14 cellular contexts compared by ENCODE assay signal in the genomic region with DNA sequence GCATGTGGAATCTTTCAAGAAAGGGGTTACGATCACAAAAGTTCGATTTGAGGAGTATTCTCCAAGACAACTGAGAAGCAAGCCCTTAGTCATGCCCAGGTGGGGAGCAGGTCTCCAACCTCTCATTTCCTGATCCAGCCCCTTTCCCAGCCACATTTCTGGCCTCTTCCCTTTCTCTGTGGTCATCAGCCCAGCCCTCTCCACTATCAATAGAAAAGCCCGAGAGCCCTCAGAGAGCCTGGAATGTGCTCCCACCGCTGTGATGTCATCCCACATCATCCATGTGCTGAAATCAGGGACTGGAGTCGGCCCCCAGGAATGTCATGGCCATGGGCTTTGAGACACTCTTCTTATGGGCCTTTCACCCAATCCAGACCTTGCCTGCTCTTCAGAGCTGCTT.
DNase-seq lines count a peak whose midpoint lies in the region; ATAC-seq and TF ChIP-seq lines count a peak whose summit lies in the region.
"Had no signal": no experiment of that assay in that cellular context is flagged by ENCODE, and none has a peak within 500 bp of the region (broad histone marks: within the 10 kb centered on the region; RNA-seq: fewer than 3 reads in every experiment).

No MANE protein-coding gene starts in this region.

- peaks cover 22 to 38% (median 25%) of the 10 kb centered on the region in 4 donors for H3K4me1 Mint-ChIP-seq in CD4-positive, CD25-positive, alpha-beta regulatory T cell
- peaks cover 44% of the 10 kb centered on the region for H3K4me1 Mint-ChIP-seq in central memory CD8-positive, alpha-beta T cell

- peaks cover 91% of the 10 kb centered on the region for H3K36me3 ChIP-seq in CD4-positive, CD25-positive, alpha-beta regulatory T cell (ENCODE audit: control insufficient read depth, insufficient read depth, low read length)
- H3K36me3 ChIP-seq: colonic mucosa, thoracic aorta had no signal

- H3K4me3 ChIP-seq in CD4-positive, CD25-positive, alpha-beta regulatory T cell (ENCODE audit: low read depth, low read length), result no peak overlapping the region
- H3K4me3 ChIP-seq: colonic mucosa, SJSA1, thoracic aorta had no signal

- no peaks in the 10 kb centered on the region for H3K27me3 ChIP-seq in CD4-positive, CD25-positive, alpha-beta regulatory T cell (ENCODE audit: control insufficient read depth, insufficient read depth, low read length)
- H3K27me3 ChIP-seq: colonic mucosa, SJSA1 had no signal

- no peak for ATAC-seq in CD4-positive, CD25-positive, alpha-beta regulatory T cell (ENCODE audit: low read depth in 2 of 2)
- ATAC-seq in central memory CD8-positive, alpha-beta T cell (replicated peaks; ENCODE audit: extremely low read depth, poor library complexity, severe bottlenecking), result no peak
- ATAC-seq in GM19328 (IDR thresholded peaks at IDR 0.05; ENCODE audit: unreplicated experiment), result no peak
- no peak for ATAC-seq in GM18517 (IDR thresholded peaks at IDR 0.05; ENCODE audit: unreplicated experiment)
- no peak for ATAC-seq in omental fat pad (ENCODE audit: low FRiP score)

- no peak for TF ChIP-seq CTCF in omental fat pad (IDR thresholded peaks at IDR 0.05)

- H3K36me3 Mint-ChIP-seq in CD4-positive, CD25-positive, alpha-beta regulatory T cell, result peaks cover 45% of the 10 kb centered on the region
- H3K36me3 Mint-ChIP-seq in central memory CD8-positive, alpha-beta T cell (ENCODE audit: insufficient read depth), result peaks cover 48% of the 10 kb centered on the region

- peak overlapping the region in 1 of 4 donors; percentile 59 for H3K4me3 Mint-ChIP-seq in CD4-positive, CD25-positive, alpha-beta regulatory T cell
- no peak overlapping the region for H3K4me3 Mint-ChIP-seq in central memory CD8-positive, alpha-beta T cell

- no peaks in the 10 kb centered on the region for H3K27me3 Mint-ChIP-seq in CD4-positive, CD25-positive, alpha-beta regulatory T cell
- H3K27me3 Mint-ChIP-seq in central memory CD8-positive, alpha-beta T cell, result no peaks in the 10 kb centered on the region

- H3K9me3 ChIP-seq in CD4-positive, CD25-positive, alpha-beta regulatory T cell (ENCODE audit: control insufficient read depth in 2 of 2, low read length in 2 of 2), result no peaks in the 10 kb centered on the region
- H3K9me3 ChIP-seq: colonic mucosa, SJSA1, thoracic aorta had no signal

- H3K4me1 ChIP-seq in CD4-positive, CD25-positive, alpha-beta regulatory T cell (ENCODE audit: control insufficient read depth, insufficient read depth, low read length, poor library complexity, severe bottlenecking), result no peaks in the 10 kb centered on the region
- H3K4me1 ChIP-seq: colonic mucosa, SJSA1 had no signal

- no peak for DNase-seq in CD4-positive, CD25-positive, alpha-beta regulatory T cell
- DNase-seq in HS-5 (ENCODE audit: low read depth), result peak; percentile 35
- no peak for DNase-seq in central memory CD8-positive, alpha-beta T cell (ENCODE audit: low spot score in 2 of 2)
- peak; percentile 31 for DNase-seq in myocyte (ENCODE audit: low read depth)
- DNase-seq in omental fat pad (ENCODE audit: low spot score), result no peak
- DNase-seq in NCI-H1694 treated with DMSO at 0.1 percent for 48 hours (lab: John Stamatoyannopoulos, UW), result no peak
- DNase-seq: activated CD4-positive, alpha-beta T cell treated with anti-CD3 and anti-CD28 coated beads for 48 hours; colonic mucosa; NCI-H2029 treated with DMSO at 0.1 percent for 48 hours; NCI-H510A treated with DMSO at 0.1 percent for 48 hours had no signal

- peak overlapping the region in 2 of 3 donors; percentile 74 for H3K27ac Mint-ChIP-seq in CD4-positive, CD25-positive, alpha-beta regulatory T cell
- peak overlapping the region; percentile 52 for H3K27ac Mint-ChIP-seq in central memory CD8-positive, alpha-beta T cell (ENCODE audit: low read depth)

- no peaks in the 10 kb centered on the region for H3K9me3 Mint-ChIP-seq in CD4-positive, CD25-positive, alpha-beta regulatory T cell
- H3K9me3 Mint-ChIP-seq in central memory CD8-positive, alpha-beta T cell, result no peaks in the 10 kb centered on the region

- H3K27ac ChIP-seq in CD4-positive, CD25-positive, alpha-beta regulatory T cell (ENCODE audit: insufficient read depth, low read length, poor library complexity, severe bottlenecking), result no peak overlapping the region
- H3K27ac ChIP-seq: colonic mucosa, SJSA1, thoracic aorta had no signal

Comparison
In these comparisons a context has a peak if more than half of its experiments do, and no peak if none do; other contexts are left out.
1. DNase-seq: peak in HS-5 (single experiment) and myocyte (single experiment); none in CD4-positive, CD25-positive, alpha-beta regulatory T cell (0 of 3), central memory CD8-positive, alpha-beta T cell (0 of 2), omental fat pad (single experiment) and NCI-H1694 treated with DMSO at 0.1 percent for 48 hours (single experiment).